ENCODE assay signal across 13 cellular contexts in genomic region chr3:149999421-149999820, GRCh38. TPM values are rescaled to one million over a fixed set of nuclear protein-coding genes. Genes with fewer than 3 reads are reported as not detected.
A peak's percentile ranks its signal among the peaks of the same experiment; 100 is the strongest.
DNase-seq lines count a peak whose midpoint lies in the region; ATAC-seq and TF ChIP-seq lines count a peak whose summit lies in the region.
"Had no signal": no experiment of that assay in that cellular context is flagged by ENCODE, and none has a peak within 500 bp of the region (broad histone marks: within the 10 kb centered on the region; RNA-seq: fewer than 3 reads in every experiment).

No MANE protein-coding gene starts in this region.

- H3K4me1 Mint-ChIP-seq in neural progenitor cell = peaks cover 2% of the 10 kb centered on the region
- H3K4me1 Mint-ChIP-seq: CD14-positive monocyte; CD4-positive, alpha-beta memory T cell; H9 had no signal

- no peak for TF ChIP-seq POLR2A in breast epithelium (IDR thresholded peaks at IDR 0.05)

- H3K27me3 ChIP-seq in neural progenitor cell (no peaks in the 10 kb centered on the region), breast epithelium (no peaks in the 10 kb centered on the region)
- H3K27me3 ChIP-seq: BLaER1 had no signal

- H3K4me1 ChIP-seq in neural progenitor cell = no peaks in the 10 kb centered on the region
- H3K4me1 ChIP-seq in breast epithelium = no peaks in the 10 kb centered on the region
- H3K4me1 ChIP-seq: BLaER1 had no signal

- H3K4me3 Mint-ChIP-seq in neural progenitor cell = peak overlapping the region; percentile 4
- H3K4me3 Mint-ChIP-seq: CD14-positive monocyte; CD4-positive, alpha-beta memory T cell; H9 had no signal

- peaks cover 4% of the 10 kb centered on the region for H3K27me3 Mint-ChIP-seq in neural progenitor cell (ENCODE audit: insufficient read depth, low read depth)

- no peak overlapping the region for H2AFZ ChIP-seq in neural progenitor cell (replicated peaks)

- no peaks in the 10 kb centered on the region for H4K20me1 ChIP-seq in neural progenitor cell (ENCODE audit: low read depth)
- H4K20me1 ChIP-seq: BLaER1 had no signal

- no peaks in the 10 kb centered on the region for H3F3A ChIP-seq in neural progenitor cell (ENCODE audit: low read depth)

- H3K4me3 ChIP-seq in neural progenitor cell (no peak overlapping the region), breast epithelium (no peak overlapping the region)
- H3K4me3 ChIP-seq: BLaER1 had no signal

- intact Hi-C loops in breast epithelium (cut with DNase I; ENCODE audit: low total_unique reads) (no loop called here), Right ventricle myocardium inferior (cut with DNase I) (no loop called here)

- H3K9me3 ChIP-seq in neural progenitor cell (ENCODE audit: low read depth) (no peaks in the 10 kb centered on the region), breast epithelium (peaks cover 11 to 27% of the 10 kb centered on the region in 2 donors)

- H3K36me3 ChIP-seq in neural progenitor cell (no peaks in the 10 kb centered on the region), breast epithelium (no peaks in the 10 kb centered on the region)
- H3K36me3 ChIP-seq: BLaER1 had no signal

- H3K9ac ChIP-seq in neural progenitor cell = no peak overlapping the region
- H3K9ac ChIP-seq: BLaER1 had no signal

- peak; percentile 56 for DNase-seq in NCI-H82 (lab: John Stamatoyannopoulos, UW)
- no peak for DNase-seq in NCI-H82 treated with DMSO at 0.1 percent for 48 hours (lab: John Stamatoyannopoulos, UW; ENCODE audit: unreplicated experiment)
- DNase-seq in NCI-H524 treated with DMSO at 0.1 percent for 48 hours (lab: John Stamatoyannopoulos, UW) = peak; percentile 82
- no peak for DNase-seq in neural progenitor cell (ENCODE audit: low spot score)
- DNase-seq in mucosa of gallbladder (ENCODE audit: low spot score) = no peak
- no peak for DNase-seq in breast epithelium (ENCODE audit: low spot score in 2 of 2)
- no peak for DNase-seq in Right ventricle myocardium inferior (ENCODE audit: missing footprints)
- DNase-seq: 8988T; CD4-positive, alpha-beta memory T cell; DMS53; H9 had no signal

- no peaks in the 10 kb centered on the region for H3K79me2 ChIP-seq in neural progenitor cell (ENCODE audit: low read depth)

- TF ChIP-seq CTCF in neural progenitor cell (IDR thresholded peaks at IDR 0.05) (no peak), breast epithelium (IDR thresholded peaks at IDR 0.05) (no peak)

- no peak overlapping the region for H3K27ac Mint-ChIP-seq in neural progenitor cell
- H3K27ac Mint-ChIP-seq: CD14-positive monocyte, H9 had no signal

- H3K4me2 ChIP-seq in neural progenitor cell = no peak overlapping the region
- H3K4me2 ChIP-seq: BLaER1 had no signal

- peaks cover 17% of the 10 kb centered on the region for H3K9me3 Mint-ChIP-seq in neural progenitor cell

- no peaks in the 10 kb centered on the region for H3K36me3 Mint-ChIP-seq in neural progenitor cell
- H3K36me3 Mint-ChIP-seq: CD14-positive monocyte; CD4-positive, alpha-beta memory T cell had no signal

- H3K27ac ChIP-seq in neural progenitor cell = no peak overlapping the region
- no peak overlapping the region for H3K27ac ChIP-seq in breast epithelium
- H3K27ac ChIP-seq: BLaER1 had no signal

- no peak for ATAC-seq in Right ventricle myocardium inferior

RNA-seq across cellular contexts. Expression of gene PFN2, which starts 28.7 kb away (rescaled TPM):
- 328 and 481 TPM in 2 replicates for total RNA-seq in neural progenitor cell (ENCODE audit: low replicate concordance)
- total RNA-seq in mucosa of gallbladder = 60.3 TPM
- 10 to 100 TPM; 48.2 to 65.6 (median 49.8) TPM for total RNA-seq in breast epithelium
- total RNA-seq in Right ventricle myocardium inferior = 71.2 TPM

Comparison
In these comparisons a context has a peak if more than half of its experiments do, and no peak if none do; other contexts are left out.
1. DNase-seq: peak in NCI-H82 (single experiment) and NCI-H524 treated with DMSO at 0.1 percent for 48 hours (single experiment); none in NCI-H82 treated with DMSO at 0.1 percent for 48 hours (single experiment), neural progenitor cell (single experiment), mucosa of gallbladder (single experiment), breast epithelium (0 of 2) and Right ventricle myocardium inferior (single experiment).